In genomic region chr10:127117125-127117524, GRCh38 we compare ENCODE assay signal across 1 cellular context.
TF ChIP-seq lines count a peak whose summit lies in the region.

No MANE protein-coding gene starts in this region.

TF ChIP-seq in HepG2, 621 proteins besides CTCF, POLR2A, EP300 and RAD21 (continued from another document):
- TF ChIP-seq CEBPZ (IDR thresholded peaks at IDR 0.05; ENCODE audit: low read length) (no peak), CBX2 (IDR thresholded peaks at IDR 0.05; ENCODE audit: low read depth, low read length) (no peak), CBX2 (CRISPR knock-in tag; IDR thresholded peaks at IDR 0.05; ENCODE audit: low read depth) (no peak), HMG20A (CRISPR knock-in tag; IDR thresholded peaks at IDR 0.05; ENCODE audit: borderline replicate concordance) (no peak), E2F2 (CRISPR knock-in tag; IDR thresholded peaks at IDR 0.05; ENCODE audit: borderline replicate concordance) (no peak), ZHX2 (IDR thresholded peaks at IDR 0.05; ENCODE audit: low read depth) (no peak), ZHX2 (CRISPR knock-in tag; IDR thresholded peaks at IDR 0.05; ENCODE audit: borderline replicate concordance) (no peak), PCBP1 (IDR thresholded peaks at IDR 0.05; ENCODE audit: borderline replicate concordance, low read depth, low read length) (no peak), TOPORS (CRISPR knock-in tag; IDR thresholded peaks at IDR 0.05) (no peak), NAIF1 (CRISPR knock-in tag; IDR thresholded peaks at IDR 0.05; ENCODE audit: borderline replicate concordance) (no peak), PAWR (CRISPR knock-in tag; IDR thresholded peaks at IDR 0.05; ENCODE audit: borderline replicate concordance) (no peak), FOXO1 (CRISPR knock-in tag; IDR thresholded peaks at IDR 0.05) (no peak), NR2F6 (IDR thresholded peaks at IDR 0.05) (no peak), NR2F6 (CRISPR knock-in tag; IDR thresholded peaks at IDR 0.05) (no peak), TAF1 (CRISPR knock-in tag; IDR thresholded peaks at IDR 0.05) (no peak), FIP1L1 (IDR thresholded peaks at IDR 0.05; ENCODE audit: borderline replicate concordance, insufficient read depth, low read depth, low read length) (no peak), FOXP4 (CRISPR knock-in tag; IDR thresholded peaks at IDR 0.05) (no peak), NFE2L1 (CRISPR knock-in tag; IDR thresholded peaks at IDR 0.05; ENCODE audit: borderline replicate concordance) (no peak), SOX13 (IDR thresholded peaks at IDR 0.05) (no peak), SOX13 (CRISPR knock-in tag; conservative IDR thresholded peaks at IDR 0.05 in 1 of 2, IDR thresholded peaks at IDR 0.05 in 1 of 2) (peak in 1 of 2 experiments; percentile 14; a peak in 1 of 4 replicates), ZNF724P (CRISPR knock-in tag; IDR thresholded peaks at IDR 0.05; ENCODE audit: borderline replicate concordance) (no peak), SAFB2 (CRISPR knock-in tag; IDR thresholded peaks at IDR 0.05; ENCODE audit: borderline replicate concordance, low read depth) (no peak), JDP2 (CRISPR knock-in tag; IDR thresholded peaks at IDR 0.05; ENCODE audit: borderline replicate concordance) (no peak), ZNF713 (CRISPR knock-in tag; IDR thresholded peaks at IDR 0.05) (no peak), FOXO4 (CRISPR knock-in tag; conservative IDR thresholded peaks at IDR 0.05) (no peak), HOXA7 (CRISPR knock-in tag; IDR thresholded peaks at IDR 0.05) (no peak), ZNF547 (CRISPR knock-in tag; IDR thresholded peaks at IDR 0.05) (no peak), ZNF615 (CRISPR knock-in tag; IDR thresholded peaks at IDR 0.05; ENCODE audit: borderline replicate concordance) (no peak), FOXC1 (CRISPR knock-in tag; IDR thresholded peaks at IDR 0.05; ENCODE audit: borderline replicate concordance) (no peak), JUNB (CRISPR knock-in tag; IDR thresholded peaks at IDR 0.05; ENCODE audit: borderline replicate concordance) (no peak), TBL1XR1 (IDR thresholded peaks at IDR 0.05; ENCODE audit: borderline replicate concordance, low read length, partially characterized antibody) (no peak), ZNF557 (CRISPR knock-in tag; IDR thresholded peaks at IDR 0.05) (0 out of 2 replicates have a peak, but pooled peaks have one; percentile 54), ZNF234 (CRISPR knock-in tag; conservative IDR thresholded peaks at IDR 0.05) (no peak), ZNF331 (CRISPR knock-in tag; IDR thresholded peaks at IDR 0.05) (0 out of 2 replicates have a peak, but pooled peaks have one; percentile 33), SALL1 (CRISPR knock-in tag; IDR thresholded peaks at IDR 0.05) (peak; percentile 36; the same call in 1 of the 2 replicates), HMGXB4 (CRISPR knock-in tag; IDR thresholded peaks at IDR 0.05; ENCODE audit: borderline replicate concordance in 1 of 2, low read depth in 1 of 2) (no peak), MED13 (CRISPR knock-in tag; IDR thresholded peaks at IDR 0.05) (no peak), GPN1 (CRISPR knock-in tag; IDR thresholded peaks at IDR 0.05; ENCODE audit: borderline replicate concordance) (no peak), ZNF556 (CRISPR knock-in tag; IDR thresholded peaks at IDR 0.05; ENCODE audit: borderline replicate concordance) (no peak), ZNF709 (CRISPR knock-in tag; IDR thresholded peaks at IDR 0.05) (no peak), NCOA5 (CRISPR knock-in tag; IDR thresholded peaks at IDR 0.05) (no peak)
